In genomic region chr15:65400760-65401606, GRCh38 we compare ENCODE assay signal across 8 cellular contexts. TPM values are rescaled to one million over a fixed set of nuclear protein-coding genes. Genes with fewer than 3 reads are reported as not detected.
DNase-seq lines count a peak whose midpoint lies in the region; ATAC-seq and TF ChIP-seq lines count a peak whose summit lies in the region.

No MANE protein-coding gene starts in this region.

- POLR2A ChIA-PET in WTC11 (lab: Charles Lee), result interaction anchor here (0.6 to 2.7 kb wide), 6 partner anchors 15 to 468 kb away, joined by 3 to 11 read pairs (median 5); partner anchors contain the start of gene RAB11A

- peaks cover 24% of the 10 kb centered on the region for H3K27me3 Mint-ChIP-seq in WTC11 (ENCODE audit: low read depth)

- no peaks in the 10 kb centered on the region for H3K36me3 Mint-ChIP-seq in WTC11

- H3K9me3 ChIP-seq in lower lobe of right lung, result no peaks in the 10 kb centered on the region

- no peaks in the 10 kb centered on the region for H3K36me3 ChIP-seq in lower lobe of right lung

- peak overlapping the region; percentile 95 for H3K27ac Mint-ChIP-seq in WTC11

- ATAC-seq in WTC11 (peak; percentile 83), lower lobe of right lung (peak; percentile 81 to 85)

- H3K4me3 Mint-ChIP-seq in WTC11, result no peak overlapping the region

- DNase-seq in AG20443 (ENCODE audit: low spot score) (peak; percentile 95), H4 (ENCODE audit: low spot score) (peak; percentile 78), NCI-H226 (peak; percentile 55), WTC11 (ENCODE audit: low spot score) (peak; percentile 92), dermis microvascular lymphatic vessel endothelial cell (ENCODE audit: low read depth in 2 of 2) (peak; percentile 58 to 68), lower lobe of right lung (peak; percentile 63), occipital lobe (lab: John Stamatoyannopoulos, UW) (no peak)
- DNase-seq in stimulated activated naive CD4-positive, alpha-beta T cell treated with Interleukin-2 at 50 U/mL for 16 hours (lab: John Stamatoyannopoulos, UW), result peak; percentile 23

- H3K9me3 Mint-ChIP-seq in WTC11, result no peaks in the 10 kb centered on the region

- CTCF ChIA-PET in WTC11 (lab: Charles Lee), result interaction anchor here (0.5 to 4.4 kb wide), 36 partner anchors 9 to 697 kb away, joined by 3 to 105 read pairs (median 4); partner anchors contain the start of genes HACD3, INTS14 and PARP16

- H3K27ac ChIP-seq in lower lobe of right lung, result no peak overlapping the region

- H3K4me1 Mint-ChIP-seq in WTC11, result peaks cover 42% of the 10 kb centered on the region

- intact Hi-C loops in lower lobe of right lung (cut with DNase I), result no loop called here

- H3K4me1 ChIP-seq in lower lobe of right lung, result no peaks in the 10 kb centered on the region

- H3K27me3 ChIP-seq in lower lobe of right lung (ENCODE audit: low read depth), result peaks cover 47% of the 10 kb centered on the region

- TF ChIP-seq CTCF in WTC11 (IDR thresholded peaks at IDR 0.05) (peak; percentile 74), lower lobe of right lung (IDR thresholded peaks at IDR 0.05) (peak; percentile 64)

- no peak overlapping the region for H3K4me3 ChIP-seq in lower lobe of right lung

TF ChIP-seq in WTC11, 78 proteins besides CTCF, POLR2A, EP300 and RAD21:
- TF ChIP-seq JAZF1 (CRISPR knock-in tag; IDR thresholded peaks at IDR 0.05) (no peak), HMGXB4 (CRISPR knock-in tag; IDR thresholded peaks at IDR 0.05) (peak; percentile 56; the same call in 1 of the 2 replicates), AFF4 (CRISPR knock-in tag; IDR thresholded peaks at IDR 0.05; ENCODE audit: borderline replicate concordance) (no peak), ZNF121 (CRISPR knock-in tag; IDR thresholded peaks at IDR 0.05) (peak; percentile 12; the same call in 1 of the 2 replicates), ETV6 (CRISPR knock-in tag; IDR thresholded peaks at IDR 0.05) (0 out of 2 replicates have a peak, but pooled peaks have one; percentile 18), ZNF281 (CRISPR knock-in tag; IDR thresholded peaks at IDR 0.05) (no peak)
TF ChIP-seq in WTC11: peak in this region for 3.

RNA-seq across cellular contexts. Expression of gene IGDCC4, which starts 21.8 kb away (rescaled TPM):
- 0.10 and 0.14 TPM in 2 replicates for total RNA-seq in H4 (2014; rRNA removed; shearing (Covaris generic))
- total RNA-seq in WTC11 (2021) (14.5 to 15.6 TPM (median 15.3 TPM) in 3 replicates), dermis microvascular lymphatic vessel endothelial cell (0.13 TPM in 2 replicates), lower lobe of right lung (3.6 TPM), occipital lobe (7.8 TPM)

RNA-seq across cellular contexts. Expression of gene IGDCC3, which starts 23.2 kb away (rescaled TPM):
- not detected in 2 replicates for total RNA-seq in H4 (2014; rRNA removed; shearing (Covaris generic))
- total RNA-seq in WTC11 (2021) (49.2 to 53.5 TPM (median 53.5 TPM) in 3 replicates), dermis microvascular lymphatic vessel endothelial cell (0.13 TPM in 1 of 2 replicates, not detected in the other), lower lobe of right lung (not detected), occipital lobe (7.6 TPM)
